Comparison of ENCODE assay signal across 8 cellular contexts in genomic region chr7:19665399-19666008, GRCh38. TPM values are rescaled to one million over a fixed set of nuclear protein-coding genes. Genes with fewer than 3 reads are reported as not detected.
A peak's percentile ranks its signal among the peaks of the same experiment; 100 is the strongest.
DNase-seq lines count a peak whose midpoint lies in the region; ATAC-seq and TF ChIP-seq lines count a peak whose summit lies in the region.

No MANE protein-coding gene starts in this region.

- CTCF ChIA-PET in BJ (lab: Yijun Ruan, JAX): interaction anchor here (0.9 to 1.7 kb wide), 5 partner anchors 21 to 1313 kb away, joined by 3 to 5 read pairs (median 3); no protein-coding TSS in a partner anchor
- CTCF ChIA-PET in PC-3 (lab: Charles Lee): interaction anchor here (0.6 to 1.0 kb wide), 2 partner anchors 545 to 1107 kb away, joined by 3 to 7 read pairs; no protein-coding TSS in a partner anchor

- BruUV-seq in PC-3 (replicated peaks; lab: Mats Ljungman, UMichigan): no TSS peak

- peaks cover 12% of the 10 kb centered on the region for H3K4me1 ChIP-seq in PC-3 (ENCODE audit: insufficient read depth, low read length)

- POLR2A ChIA-PET in BJ (lab: Charles Lee): no interaction called here
- POLR2A ChIA-PET in PC-3 (lab: Charles Lee; ENCODE audit: unreplicated experiment): no interaction called here

- H3K36me3 Mint-ChIP-seq in endothelial cell (ENCODE audit: low read depth, unreplicated experiment): no peaks in the 10 kb centered on the region

- H3K27me3 Mint-ChIP-seq in endothelial cell (ENCODE audit: unreplicated experiment): no peaks in the 10 kb centered on the region

- H3F3A ChIP-seq in PC-3 (ENCODE audit: low read length, unreplicated experiment): no peaks in the 10 kb centered on the region

- H3K27me3 ChIP-seq in BJ (ENCODE audit: control insufficient read depth, insufficient read depth, low read length) (no peaks in the 10 kb centered on the region), PC-3 (ENCODE audit: low read length) (peaks cover 7% of the 10 kb centered on the region; the same call in 1 of the 2 replicates)

- peak; percentile 63 for ATAC-seq in GM18907 (IDR thresholded peaks at IDR 0.05; ENCODE audit: unreplicated experiment)
- ATAC-seq in HG03565 (IDR thresholded peaks at IDR 0.05; ENCODE audit: unreplicated experiment): peak; percentile 47
- peak; percentile 51; the same call in 1 of the 2 replicates for ATAC-seq in PC-3

- no peaks in the 10 kb centered on the region for H3K9me3 Mint-ChIP-seq in endothelial cell (ENCODE audit: unreplicated experiment)

- peak; percentile 51 for TF ChIP-seq CTCF in BJ (IDR thresholded peaks at IDR 0.05; ENCODE audit: insufficient read depth, low read depth, low read length)
- TF ChIP-seq CTCF in PC-3 (conservative IDR thresholded peaks at IDR 0.05; ENCODE audit: low read depth, low read length): peak; percentile 77
- peak; percentile 89 for TF ChIP-seq CTCF in endothelial cell (IDR thresholded peaks at IDR 0.05; ENCODE audit: unreplicated experiment)

- H3K9me3 ChIP-seq in PC-3 (ENCODE audit: low read length): no peaks in the 10 kb centered on the region

- no peak overlapping the region for H3K4me3 ChIP-seq in BJ (ENCODE audit: low read depth, low read length)
- no peak overlapping the region for H3K4me3 ChIP-seq in PC-3 (ENCODE audit: low read length)

- H3K36me3 ChIP-seq in BJ (ENCODE audit: control insufficient read depth, insufficient read depth, low read length) (no peaks in the 10 kb centered on the region), PC-3 (ENCODE audit: low read depth, low read length) (no peaks in the 10 kb centered on the region)

- intact Hi-C loops in PC-3 (cut with micrococcal nuclease): loop anchor here (1.0 to 10.0 kb wide), 9 partner anchors 43 to 1311 kb away; no protein-coding TSS in a partner anchor

- H3K4me3 Mint-ChIP-seq in endothelial cell (ENCODE audit: unreplicated experiment): no peak overlapping the region

- DNase-seq in BJ (ENCODE audit: low read depth): no peak
- peak; percentile 50 for DNase-seq in PC-3
- DNase-seq in endothelial cell (ENCODE audit: low spot score): no peak
- peak; percentile 3 for DNase-seq in putamen (ENCODE audit: low spot score)
- DNase-seq in T-helper 9 cell: no peak
- DNase-seq in middle frontal gyrus (ENCODE audit: extremely low spot score, low spot score): no peak

- no peak overlapping the region for H2AFZ ChIP-seq in PC-3 (ENCODE audit: low read length)

- H3K9me2 ChIP-seq in PC-3 (replicated peaks; ENCODE audit: low read length): no peaks in the 10 kb centered on the region

- no peak overlapping the region for H3K4me2 ChIP-seq in PC-3 (ENCODE audit: low read length)

- no peak overlapping the region for H3K27ac Mint-ChIP-seq in endothelial cell (ENCODE audit: unreplicated experiment)

- H3K4me1 Mint-ChIP-seq in endothelial cell (ENCODE audit: unreplicated experiment): peaks cover 17% of the 10 kb centered on the region

- no peaks in the 10 kb centered on the region for H3K79me2 ChIP-seq in PC-3 (ENCODE audit: low read length)

- no peak overlapping the region for H3K27ac ChIP-seq in PC-3 (ENCODE audit: low read length)

- H3K9ac ChIP-seq in PC-3 (ENCODE audit: low read length): no peak overlapping the region

- no peaks in the 10 kb centered on the region for H4K20me1 ChIP-seq in PC-3 (ENCODE audit: low read length)

RNA-seq across cellular contexts. Expression of gene POLR1F, which starts 43.3 kb away (rescaled TPM):
- 5.1 and 14.0 TPM in 2 replicates for polyA plus RNA-seq in BJ (2011; rRNA removed)
- 4.7 and 5.1 TPM in 2 replicates for polyA minus RNA-seq in BJ (2011; rRNA and poly(A)+ RNA removed)
- total RNA-seq in PC-3 (2014; rRNA removed): 19.8 and 22.3 TPM in 2 replicates
- 17.2 TPM for total RNA-seq in endothelial cell (ENCODE audit: unreplicated experiment)

Comparison
In these comparisons a context has a peak if more than half of its experiments do, and no peak if none do; other contexts are left out.
1. DNase-seq: peak in PC-3 (single experiment) and putamen (single experiment); none in BJ (single experiment), endothelial cell (single experiment), T-helper 9 cell (single experiment) and middle frontal gyrus (single experiment).
2. Peak in every context shown above with its lines, with median percentiles within 50 percentile points of each other: CTCF ChIP-seq and ATAC-seq.